20 cellular contexts compared by ENCODE assay signal in the genomic region with DNA sequence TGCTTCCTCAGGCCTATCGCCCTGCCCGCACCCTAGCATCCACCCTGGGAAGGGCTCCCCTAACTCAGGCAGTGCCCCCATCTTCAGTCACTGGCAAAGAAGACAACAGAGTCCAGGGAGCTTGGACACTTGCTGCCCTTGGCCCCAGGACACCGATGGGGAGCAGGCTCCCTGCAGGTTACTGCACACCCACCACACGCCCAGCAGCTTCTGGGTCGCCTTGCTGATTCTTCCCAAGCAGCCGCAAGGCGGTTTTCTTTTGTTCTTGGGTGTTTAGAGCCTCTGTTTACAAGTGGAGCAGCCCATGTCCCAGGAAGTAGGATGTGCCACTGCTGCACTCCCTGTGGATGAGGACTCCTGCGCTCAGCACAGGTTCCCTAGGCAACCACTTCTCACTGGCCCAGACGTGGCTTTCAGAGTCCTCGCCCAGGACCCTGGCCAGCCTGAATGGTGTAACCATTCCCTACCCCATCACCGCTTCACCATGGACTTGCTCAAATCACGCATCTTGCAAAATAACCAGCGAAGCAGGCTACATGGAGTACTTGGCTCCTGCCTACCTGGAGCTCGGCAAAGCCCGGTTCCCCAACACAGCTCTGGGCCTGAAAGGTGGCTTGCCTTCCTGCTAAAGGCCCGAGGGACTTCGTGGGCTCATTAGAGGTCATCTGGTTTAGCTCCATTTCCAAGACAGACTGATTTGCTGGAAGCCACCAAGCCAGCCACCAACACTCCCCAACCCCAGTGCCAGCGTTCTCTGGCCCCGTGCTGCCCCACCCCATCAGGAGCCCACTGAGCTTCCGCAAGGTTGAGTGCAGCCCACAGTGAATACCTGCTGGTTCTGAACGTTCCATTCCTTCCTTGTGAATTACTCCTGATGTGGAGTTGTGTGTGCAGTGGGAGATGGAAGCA. TPM values are rescaled to one million over a fixed set of nuclear protein-coding genes. Genes with fewer than 3 reads are reported as not detected.
DNase-seq lines count a peak whose midpoint lies in the region; ATAC-seq and TF ChIP-seq lines count a peak whose summit lies in the region.
"Had no signal": no experiment of that assay in that cellular context is flagged by ENCODE, and none has a peak within 500 bp of the region (broad histone marks: within the 10 kb centered on the region; RNA-seq: fewer than 3 reads in every experiment).

No MANE protein-coding gene starts in this region.

- H3K56ac ChIP-seq in H9 (ENCODE audit: insufficient read length, low read depth, low read length): no peak overlapping the region

- H4K5ac ChIP-seq in H9 (ENCODE audit: insufficient read length, low read depth, low read length): no peak overlapping the region

- no peak overlapping the region for H2BK15ac ChIP-seq in H9 (ENCODE audit: low read depth, low read length)

- no peak for TF ChIP-seq EP300 in gastroesophageal sphincter (IDR thresholded peaks at IDR 0.05)

- no peaks in the 10 kb centered on the region for H3K9me3 ChIP-seq in H9 (ENCODE audit: control insufficient read depth, low read depth, low read length)
- no peaks in the 10 kb centered on the region for H3K9me3 ChIP-seq in gastroesophageal sphincter

- WGBS in H9 (ENCODE audit: extremely low coverage, insufficient read length, low lambda C conversion rate): no CpG with 5 or more reads among the region's 21 CpGs
- WGBS in gastroesophageal sphincter (ENCODE audit: low coverage in 1 of 2), 2 donors: 100% methylated on average over 4 of the region's 21 CpGs; no CpG with 5 or more reads in 1 of the 2 donors

- H3K36me3 ChIP-seq in gastroesophageal sphincter: peaks cover 0 to 76% of the 10 kb centered on the region in 2 donors

- H2AFZ ChIP-seq in H9 (ENCODE audit: low read length): no peak overlapping the region

- H3K4me1 ChIP-seq in H9 (ENCODE audit: insufficient read depth, low read length) (0 out of 2 replicates have a peak, but pooled peaks cover 3% of the 10 kb centered on the region), gastroesophageal sphincter (peaks cover 0 to 29% (median 0%) of the 10 kb centered on the region in 3 donors)

- no peaks in the 10 kb centered on the region for H3K9me3 Mint-ChIP-seq in H9

- no peak overlapping the region for H4K8ac ChIP-seq in H9 (replicated peaks; ENCODE audit: insufficient read length, low read depth, low read length)

- no peaks in the 10 kb centered on the region for H3K23me2 ChIP-seq in H9 (ENCODE audit: insufficient read length, low read depth, low read length, poor library complexity, severe bottlenecking)

- H3K9ac ChIP-seq in H9 (ENCODE audit: extremely low read depth, insufficient read length, low read length): no peak overlapping the region

- H3K79me2 ChIP-seq in H9 (ENCODE audit: insufficient read depth, low read length): peaks cover 2% of the 10 kb centered on the region; the same call in 1 of the 2 replicates

- no peak overlapping the region for H3K4me2 ChIP-seq in H9 (ENCODE audit: insufficient read depth, insufficient read length, low read length)

- intact Hi-C loops in dorsolateral prefrontal cortex (cut with DNase I) (no loop called here), sciatic nerve (cut with DNase I) (no loop called here)

- no peak overlapping the region for H3K4ac ChIP-seq in H9 (ENCODE audit: low read depth, low read length)

- peak overlapping the region in 2 of 3 experiments; percentile 64 to 74; a peak in 2 of 7 replicates for H3K27ac Mint-ChIP-seq in H9
- H3K27ac Mint-ChIP-seq: activated naive CD8-positive, alpha-beta T cell had no signal

- no peak overlapping the region for H2BK120ac ChIP-seq in H9 (ENCODE audit: low read depth, low read length, poor library complexity, severe bottlenecking)

- no peak overlapping the region for H3K14ac ChIP-seq in H9 (ENCODE audit: insufficient read depth, low read length)

- H4K20me1 ChIP-seq in H9 (ENCODE audit: control insufficient read depth, insufficient read depth, insufficient read length): no peaks in the 10 kb centered on the region

- H3K27me3 Mint-ChIP-seq in H9 (ENCODE audit: low read depth): no peaks in the 10 kb centered on the region
- H3K27me3 Mint-ChIP-seq: activated naive CD8-positive, alpha-beta T cell; CD4-positive, alpha-beta memory T cell had no signal

- H3K27ac ChIP-seq in H9 (ENCODE audit: insufficient read length, low read depth, low read length): no peak overlapping the region
- H3K27ac ChIP-seq in dorsolateral prefrontal cortex: peak overlapping the region in 38 of 59 donors; percentile 3 to 69 (median 42)
- no peak overlapping the region for H3K27ac ChIP-seq in gastroesophageal sphincter
- H3K27ac ChIP-seq: brain microvascular endothelial cell had no signal

- H3K4me3 Mint-ChIP-seq in H9: no peak overlapping the region
- H3K4me3 Mint-ChIP-seq: activated naive CD8-positive, alpha-beta T cell; CD4-positive, alpha-beta memory T cell had no signal

- H3K4me3 ChIP-seq in dorsolateral prefrontal cortex (no peak overlapping the region), gastroesophageal sphincter (no peak overlapping the region)

- no peak overlapping the region for H2BK12ac ChIP-seq in H9 (ENCODE audit: insufficient read length, low read depth, low read length)

- no peak overlapping the region for H2BK20ac ChIP-seq in H9 (ENCODE audit: low read depth, low read length, poor library complexity, severe bottlenecking)

- H2AK5ac ChIP-seq in H9 (ENCODE audit: insufficient read length, low read length): no peak overlapping the region

- peaks cover 5% of the 10 kb centered on the region for H3K79me1 ChIP-seq in H9 (ENCODE audit: insufficient read depth, low read depth, low read length, poor library complexity, severe bottlenecking)

- peaks cover 5 to 15% of the 10 kb centered on the region in 2 experiments; a peak in 3 of 4 replicates for H3K4me1 Mint-ChIP-seq in H9

- no peak overlapping the region for H3K23ac ChIP-seq in H9 (ENCODE audit: insufficient read length, low read depth, low read length)

- H4K91ac ChIP-seq in H9 (ENCODE audit: insufficient read length, low read depth, low read length): no peak overlapping the region

- no peak overlapping the region for H3K18ac ChIP-seq in H9 (ENCODE audit: insufficient read length, low read depth, low read length)

- peak; percentile 43 for DNase-seq in activated effector memory CD4-positive, alpha-beta T cell treated with anti-CD3 and anti-CD28 coated beads, Interleukin-2, amount 50 U/mL, for 16 hours
- DNase-seq in activated effector memory CD4-positive, alpha-beta T cell treated with Interleukin-2 at 50 U/mL for 16 hours: no peak
- no peak for DNase-seq in H9
- DNase-seq in dorsolateral prefrontal cortex: no peak
- DNase-seq in sciatic nerve (ENCODE audit: low spot score): no peak
- no peak for DNase-seq in midbrain (lab: John Stamatoyannopoulos, UW)
- no peak for DNase-seq in HCEC 1CT
- DNase-seq: activated CD4-positive, CD25-positive, alpha-beta regulatory T cell treated with anti-CD3 and anti-CD28 coated beads, Interleukin-2, amount 50 U/mL, for 72 hours; activated T-cell treated with anti-CD3 and anti-CD28 coated beads for 4 hours; brain microvascular endothelial cell; CD4-positive, alpha-beta memory T cell; GF-D8; MV-4-11; NCI-H187 treated with DMSO at 0.1 percent for 48 hours; occipital lobe; stimulated activated CD4-positive, alpha-beta T cell treated with anti-CD3 and anti-CD28 coated beads, Interleukin-12 subunit alpha, Interleukin-12 subunit beta, amount 100 ng/mL, for 4 hours had no signal

- TF ChIP-seq CTCF in H9 (conservative IDR thresholded peaks at IDR 0.05): no peak
- TF ChIP-seq CTCF in dorsolateral prefrontal cortex (IDR thresholded peaks at IDR 0.05 in 54 of 56, conservative IDR thresholded peaks at IDR 0.05 in 2 of 56; ENCODE audit: low read depth in 1 of 56, partially characterized antibody in 56 of 56): no peak
- TF ChIP-seq CTCF in gastroesophageal sphincter (IDR thresholded peaks at IDR 0.05): no peak

- ATAC-seq in sciatic nerve (peak; percentile 6), gastroesophageal sphincter (no peak)
- ATAC-seq: esophagus mucosa, SK-N-SH treated with all-trans-retinoic acid at 6 μM for 48 hours had no signal

- TF ChIP-seq POLR2A in gastroesophageal sphincter (IDR thresholded peaks at IDR 0.05): no peak

- no peak overlapping the region for H3T11ph ChIP-seq in H9 (ENCODE audit: low read length)

- H3K27me3 ChIP-seq in H9 (ENCODE audit: insufficient read depth, low read length): no peaks in the 10 kb centered on the region
- H3K27me3 ChIP-seq in dorsolateral prefrontal cortex: no peaks in the 10 kb centered on the region
- no peaks in the 10 kb centered on the region for H3K27me3 ChIP-seq in gastroesophageal sphincter
- H3K27me3 ChIP-seq: brain microvascular endothelial cell had no signal

- peaks cover 22 to 53% (median 44%) of the 10 kb centered on the region in 3 experiments; a peak in 6 of 7 replicates for H3K36me3 Mint-ChIP-seq in H9 (ENCODE audit: insufficient read depth in 1 of 3, low read depth in 3 of 3)

- H2BK5ac ChIP-seq in H9 (ENCODE audit: insufficient read length, low read length): no peak overlapping the region

RNA-seq across cellular contexts. Expression of gene PSMB7, which starts 60.0 kb away (rescaled TPM):
- total RNA-seq in H9 (2021) (209 and 216 TPM in 2 replicates), dorsolateral prefrontal cortex (100 to 1,000 TPM in 103 of 120 experiments, 10 to 100 TPM in 17; 64.5 to 154 (median 123) TPM), sciatic nerve (87.6 TPM), gastroesophageal sphincter (100 to 1,000 TPM; 116 to 152 (median 144) TPM)

Comparison
In these comparisons a context has a peak if more than half of its experiments do, and no peak if none do; other contexts are left out.
1. H3K27ac ChIP-seq: peak in dorsolateral prefrontal cortex (38 of 59); none in H9 (single experiment) and gastroesophageal sphincter (0 of 4).